ENCODE assay signal across 11 cellular contexts in the genomic region with DNA sequence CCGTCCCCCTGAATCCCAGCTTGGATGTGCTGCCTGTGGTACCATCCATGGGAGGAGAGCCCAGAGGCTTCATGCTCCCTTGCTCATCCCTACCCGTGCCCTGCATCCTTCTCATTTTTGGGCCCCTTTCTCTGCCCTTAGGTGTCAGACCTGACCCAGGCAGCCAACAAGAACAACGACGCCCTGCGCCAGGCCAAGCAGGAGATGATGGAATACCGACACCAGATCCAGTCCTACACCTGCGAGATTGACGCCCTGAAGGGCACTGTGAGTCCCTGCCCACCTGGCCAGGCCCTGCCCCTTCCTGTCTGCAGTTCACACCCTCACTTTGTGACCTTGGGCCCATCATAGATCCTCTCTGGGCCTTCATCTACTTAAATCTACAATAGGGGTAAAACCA. TPM values are rescaled to one million over a fixed set of nuclear protein-coding genes. Genes with fewer than 3 reads are reported as not detected.
"Had no signal": no experiment of that assay in that cellular context is flagged by ENCODE, and none has a peak within 500 bp of the region (broad histone marks: within the 10 kb centered on the region; RNA-seq: fewer than 3 reads in every experiment).

No MANE protein-coding gene starts in this region.

- H3K4me1 ChIP-seq: adrenal gland had no signal

- H3K4me3 ChIP-seq: adrenal gland had no signal

- H3K9me3 ChIP-seq: adrenal gland, neutrophil had no signal

- DNase-seq: activated naive CD4-positive, alpha-beta T cell treated with anti-CD3 and anti-CD28 coated beads, Interleukin-2, amount 50 U/mL, for 16 hours; adrenal gland; caudate nucleus; cortex of kidney; erythroblast; islet precursor cell; mesendoderm; naive B cell; small intestine had no signal

- H3K27ac ChIP-seq: adrenal gland, neutrophil had no signal

- H3K36me3 ChIP-seq: adrenal gland, neutrophil had no signal

RNA-seq across cellular contexts. Expression of a gene that starts 2.5 kb away (rescaled TPM):
- total RNA-seq: progenitor cell of endocrine pancreas had no signal
